10 cellular contexts compared by ENCODE assay signal in the genomic region with DNA sequence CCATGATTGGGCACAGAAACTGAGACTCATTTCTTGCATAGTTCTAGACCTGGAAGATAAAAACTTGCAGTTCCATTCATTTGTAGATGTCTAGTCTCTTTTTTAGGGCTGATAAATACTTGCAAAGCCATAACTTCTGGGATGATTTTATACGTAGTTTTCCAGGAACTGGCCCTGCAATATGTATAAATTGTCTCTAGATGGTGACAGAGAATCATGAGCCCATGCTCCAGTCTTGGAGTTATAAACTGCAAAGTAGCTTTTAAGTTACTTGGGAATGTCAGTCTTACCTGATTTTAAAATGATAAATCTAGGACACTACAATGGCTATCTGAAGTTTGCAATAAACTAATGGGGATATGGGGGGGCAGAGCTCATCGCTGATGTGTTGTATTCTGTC. TPM values are rescaled to one million over a fixed set of nuclear protein-coding genes. Genes with fewer than 3 reads are reported as not detected.
DNase-seq lines count a peak whose midpoint lies in the region; ATAC-seq, FAIRE-seq and TF ChIP-seq lines count a peak whose summit lies in the region.
"Had no signal": no experiment of that assay in that cellular context is flagged by ENCODE, and none has a peak within 500 bp of the region (broad histone marks: within the 10 kb centered on the region; RNA-seq: fewer than 3 reads in every experiment).

No MANE protein-coding gene starts in this region.

- H3K4me2 ChIP-seq in Loucy (ENCODE audit: low read depth, low read length, poor library complexity, severe bottlenecking) (no peak overlapping the region), H1 (ENCODE audit: insufficient read depth in 1 of 2, low read depth in 2 of 2, low read length in 2 of 2) (no peak overlapping the region), trophoblast cell (ENCODE audit: low read length) (no peak overlapping the region)

- no peak overlapping the region for H4K8ac ChIP-seq in H1 (ENCODE audit: extremely low read depth, insufficient read depth, low read length)
- H4K8ac ChIP-seq in trophoblast cell (ENCODE audit: low read depth, low read length), result no peak overlapping the region

- CTCF ChIA-PET in H1 (lab: Charles Lee; ENCODE audit: partially characterized antibody), result interaction anchor here (0.6 to 13.9 kb wide), 26 partner anchors 10 to 635 kb away, joined by 3 to 223 read pairs (median 4); no protein-coding TSS in a partner anchor

- H2BK5ac ChIP-seq in H1 (ENCODE audit: low read depth, low read length) (no peak overlapping the region), trophoblast cell (ENCODE audit: low read depth, low read length, poor library complexity) (no peak overlapping the region)

- H2AK5ac ChIP-seq in H1 (ENCODE audit: low read depth, low read length) (no peak overlapping the region), trophoblast cell (ENCODE audit: low read length) (no peak overlapping the region)

- TF ChIP-seq EP300 in H1 (IDR thresholded peaks at IDR 0.05; ENCODE audit: borderline replicate concordance in 1 of 2, low read depth in 2 of 2, low read length in 2 of 2), result no peak

- no peaks in the 10 kb centered on the region for H3K79me2 ChIP-seq in Loucy (ENCODE audit: insufficient read depth, low read length)
- no peaks in the 10 kb centered on the region for H3K79me2 ChIP-seq in H1 (ENCODE audit: control insufficient read depth in 1 of 2, insufficient read depth in 2 of 2, low read length in 2 of 2)
- peaks cover 13% of the 10 kb centered on the region for H3K79me2 ChIP-seq in trophoblast cell (ENCODE audit: control insufficient read depth, insufficient read depth, low read length, poor library complexity)

- no peak overlapping the region for H4K12ac ChIP-seq in trophoblast cell (ENCODE audit: low read depth, low read length)

- no peaks in the 10 kb centered on the region for H3K9me3 ChIP-seq in Loucy (ENCODE audit: insufficient read depth, low read depth, low read length)
- no peaks in the 10 kb centered on the region for H3K9me3 ChIP-seq in H1 (ENCODE audit: insufficient read depth in 2 of 2, low read depth in 1 of 2, low read length in 1 of 2)
- H3K9me3 ChIP-seq in trophoblast cell (ENCODE audit: insufficient read depth, low read depth, low read length), result no peaks in the 10 kb centered on the region
- no peaks in the 10 kb centered on the region for H3K9me3 ChIP-seq in BE2C

- POLR2A ChIA-PET in H1 (lab: Charles Lee; ENCODE audit: partially characterized antibody), result no interaction called here

- DNase-seq in NCI-H1694 treated with DMSO at 0.1 percent for 48 hours (lab: John Stamatoyannopoulos, UW) (peak; percentile 7), NCI-H1694 (lab: John Stamatoyannopoulos, UW) (no peak), H1 (ENCODE audit: low read depth in 1 of 2, low spot score in 2 of 2) (no peak), trophoblast cell (peak in 1 of 2 donors; percentile 15), NCI-H2171 treated with DMSO at 0.1 percent for 48 hours (lab: John Stamatoyannopoulos, UW) (no peak), BE2C (no peak)
- DNase-seq: activated naive CD4-positive, alpha-beta T cell treated with anti-CD3 and anti-CD28 coated beads for 36 hours; RPMI8226 had no signal

- no peaks in the 10 kb centered on the region for H4K20me1 ChIP-seq in Loucy (ENCODE audit: insufficient read depth, low read length, poor library complexity, severe bottlenecking)
- H4K20me1 ChIP-seq in H1 (replicated peaks in 1 of 2; ENCODE audit: control insufficient read depth in 1 of 2, insufficient read depth in 2 of 2, low read length in 2 of 2), result no peaks in the 10 kb centered on the region

- H2AFZ ChIP-seq in Loucy (ENCODE audit: low read length) (no peak overlapping the region), H1 (ENCODE audit: low read length) (no peak overlapping the region), trophoblast cell (ENCODE audit: insufficient read depth, low read length, poor library complexity) (no peak overlapping the region)

- H3K79me1 ChIP-seq in H1 (ENCODE audit: low read depth, low read length), result no peaks in the 10 kb centered on the region
- peaks cover 26% of the 10 kb centered on the region for H3K79me1 ChIP-seq in trophoblast cell (ENCODE audit: low read length)

- no peaks in the 10 kb centered on the region for H3K36me3 ChIP-seq in Loucy (ENCODE audit: insufficient read depth, low read length)
- H3K36me3 ChIP-seq in H1 (ENCODE audit: control insufficient read depth in 2 of 4, insufficient read depth in 4 of 4, low read length in 3 of 4), result no peaks in the 10 kb centered on the region
- peaks cover 3% of the 10 kb centered on the region in 2 experiments for H3K36me3 ChIP-seq in trophoblast cell (ENCODE audit: control insufficient read depth in 1 of 2, insufficient read depth in 2 of 2, low read length in 2 of 2)
- H3K36me3 ChIP-seq in BE2C, result no peaks in the 10 kb centered on the region

- H3K4ac ChIP-seq in H1 (replicated peaks; ENCODE audit: insufficient read length, low read depth, low read length) (no peak overlapping the region), trophoblast cell (ENCODE audit: low read depth, low read length) (no peak overlapping the region)

- H4K91ac ChIP-seq in H1 (replicated peaks; ENCODE audit: insufficient read length, low read length) (no peak overlapping the region), trophoblast cell (ENCODE audit: low read depth, low read length) (no peak overlapping the region)

- no peak overlapping the region for H3K56ac ChIP-seq in H1 (replicated peaks; ENCODE audit: insufficient read length, low read depth, low read length)

- 58% methylated on average over 2 of the region's 2 CpGs; no CpG with 5 or more reads in 1 of the 2 experiments for WGBS in H1 (ENCODE audit: extremely low coverage in 1 of 2, insufficient coverage in 1 of 2, insufficient read length in 1 of 2, insufficient replicate concordance in 2 of 2, low coverage in 1 of 2, low lambda C conversion rate in 2 of 2, missing lambda C conversion rate in 1 of 2), 2 experiments
- no CpG with 5 or more reads among the region's 2 CpGs for WGBS in trophoblast cell (ENCODE audit: extremely low coverage, insufficient coverage, insufficient read length)

- H3K14ac ChIP-seq in H1 (ENCODE audit: insufficient read length) (no peak overlapping the region), trophoblast cell (ENCODE audit: low read length) (no peak overlapping the region)

- H2BK120ac ChIP-seq in H1 (replicated peaks; ENCODE audit: low read depth, low read length) (no peak overlapping the region), trophoblast cell (ENCODE audit: insufficient read depth, low read length, poor library complexity) (no peak overlapping the region)

- peak; percentile 78 to 81 for TF ChIP-seq RAD21 in H1 (IDR thresholded peaks at IDR 0.05 in 1 of 2, conservative IDR thresholded peaks at IDR 0.05 in 1 of 2; ENCODE audit: low read depth in 2 of 2, low read length in 2 of 2)

- TF ChIP-seq CTCF in Loucy (conservative IDR thresholded peaks at IDR 0.05; ENCODE audit: low read length) (peak; percentile 29; the same call in 1 of the 2 replicates), H1 (IDR thresholded peaks at IDR 0.05; ENCODE audit: control extremely low read depth in 1 of 3, insufficient read depth in 1 of 3, low read depth in 1 of 3, low read length in 3 of 3) (peak in 2 of 3 experiments; percentile 52 to 53; a peak in 3 of 4 replicates), BE2C (IDR thresholded peaks at IDR 0.05; ENCODE audit: low read depth, low read length) (no peak)

- no peak overlapping the region for H4K5ac ChIP-seq in H1 (ENCODE audit: insufficient read length, low read depth, low read length)

- H3K4me3 ChIP-seq in Loucy (ENCODE audit: low read length, poor library complexity, severe bottlenecking), result no peak overlapping the region
- no peak overlapping the region for H3K4me3 ChIP-seq in H1 (ENCODE audit: extremely low read depth in 1 of 4, insufficient read depth in 2 of 4, low read depth in 3 of 4, low read length in 4 of 4)
- no peak overlapping the region for H3K4me3 ChIP-seq in trophoblast cell (ENCODE audit: low read depth, low read length)
- no peak overlapping the region for H3K4me3 ChIP-seq in BE2C (ENCODE audit: low read depth, low read length)

- H3K23me2 ChIP-seq in H1 (ENCODE audit: low read depth, low read length), result peaks cover 6% of the 10 kb centered on the region; the same call in 1 of the 2 replicates

- FAIRE-seq in H1 (lab: Jason Lieb, UNC), result no peak

- TF ChIP-seq POLR2A in H1 (IDR thresholded peaks at IDR 0.05; ENCODE audit: control extremely low read depth in 1 of 2, low read depth in 2 of 2, low read length in 2 of 2), result no peak

- H3K9ac ChIP-seq in Loucy (ENCODE audit: low read depth, low read length, poor library complexity, severe bottlenecking) (no peak overlapping the region), H1 (replicated peaks in 1 of 4; ENCODE audit: extremely low read depth in 1 of 4, low read depth in 3 of 4, low read length in 3 of 4) (no peak overlapping the region), trophoblast cell (ENCODE audit: low read length) (no peak overlapping the region)

- H2BK20ac ChIP-seq in H1 (ENCODE audit: low read length), result no peak overlapping the region

- H3K4me1 ChIP-seq in Loucy (ENCODE audit: insufficient read depth, low read length, poor library complexity, severe bottlenecking) (no peaks in the 10 kb centered on the region), H1 (replicated peaks in 1 of 4; ENCODE audit: control insufficient read depth in 3 of 4, insufficient read depth in 4 of 4, low read length in 3 of 4) (peaks cover 0 to 4% (median 3%) of the 10 kb centered on the region in 4 experiments; a peak in 5 of 7 replicates), trophoblast cell (ENCODE audit: control insufficient read depth in 1 of 2, insufficient read depth in 2 of 2, low read length in 2 of 2) (peaks cover 7 to 17% of the 10 kb centered on the region in 2 experiments), BE2C (no peaks in the 10 kb centered on the region)

- no peak overlapping the region for H2BK12ac ChIP-seq in H1 (ENCODE audit: low read depth, low read length)
- no peak overlapping the region for H2BK12ac ChIP-seq in trophoblast cell (ENCODE audit: low read length)

- H3K27me3 ChIP-seq in Loucy (ENCODE audit: insufficient read depth, low read length, poor library complexity, severe bottlenecking) (no peaks in the 10 kb centered on the region), H1 (replicated peaks in 1 of 4; ENCODE audit: control insufficient read depth in 3 of 4, extremely low read depth in 1 of 4, insufficient read depth in 3 of 4, low read length in 3 of 4) (peaks cover 12 to 40% (median 33%) of the 10 kb centered on the region in 4 experiments), trophoblast cell (ENCODE audit: insufficient read depth, low read length) (no peaks in the 10 kb centered on the region), BE2C (peaks cover 23% of the 10 kb centered on the region)

- ATAC-seq in HG03108 (IDR thresholded peaks at IDR 0.05; ENCODE audit: unreplicated experiment), result no peak

- H3K23ac ChIP-seq in H1 (ENCODE audit: insufficient read length) (no peak overlapping the region), trophoblast cell (ENCODE audit: low read length) (no peak overlapping the region)

- no peaks in the 10 kb centered on the region for H3F3A ChIP-seq in Loucy (ENCODE audit: low read depth)

- H3K9me2 ChIP-seq in Loucy (replicated peaks; ENCODE audit: low read depth, low read length), result no peaks in the 10 kb centered on the region

- H3K27ac ChIP-seq in H1 (ENCODE audit: low read depth, low read length) (no peak overlapping the region), trophoblast cell (ENCODE audit: low read depth, low read length) (peak overlapping the region; percentile 70)

- no peak overlapping the region for H2BK15ac ChIP-seq in H1 (ENCODE audit: low read length)

- H3K18ac ChIP-seq in H1 (ENCODE audit: extremely low read depth, low read length), result no peak overlapping the region
- no peak overlapping the region for H3K18ac ChIP-seq in trophoblast cell (ENCODE audit: low read length)

RNA-seq across cellular contexts. Expression of a gene that starts 3.0 kb away (rescaled TPM):
- total RNA-seq in H1 (2021; fragmentation: NEBNext Ultra II Directional; extraction: Animal tissue kit (Norgen Biotek cat#: 25700)), result 0.19 TPM in 2 replicates
- polyA plus RNA-seq in H1 (2011; rRNA removed), result 0.05 and 0.16 TPM in 2 replicates
- 0.13 TPM for polyA plus RNA-seq in H1 (2011; cell fraction: cytosol; rRNA removed)
- 0.16 TPM for polyA plus RNA-seq in H1 (2011; cell fraction: nucleus; rRNA removed)
- 0.08 to 0.50 TPM (median 0.25 TPM) in 4 replicates for polyA plus RNA-seq in H1 (2012, experiment 1 of 2)
- polyA plus RNA-seq in H1 (2012, experiment 2 of 2), result not detected
- polyA plus RNA-seq in H1 (2013, experiment 1 of 2), result 0.26 TPM
- polyA plus RNA-seq in H1 (2013, experiment 2 of 2), result 0.09 TPM
- polyA minus RNA-seq in H1 (2011; rRNA and poly(A)+ RNA removed), result 0.41 and 0.63 TPM in 2 replicates
- 0.44 TPM for polyA minus RNA-seq in H1 (2011; cell fraction: cytosol; rRNA and poly(A)+ RNA removed)
- polyA minus RNA-seq in H1 (2011; cell fraction: nucleus; rRNA and poly(A)+ RNA removed), result 2.1 TPM
- polyA plus RNA-seq in trophoblast cell (2013), result 54.3 and 56.8 TPM in 2 replicates
- 0.28 TPM for polyA plus RNA-seq in BE2C (2012; ENCODE audit: insufficient read depth, insufficient read length, low read depth)
- total RNA-seq: activated naive CD4-positive, alpha-beta T cell treated with anti-CD3 and anti-CD28 coated beads for 36 hours had no signal
